In the genomic region with DNA sequence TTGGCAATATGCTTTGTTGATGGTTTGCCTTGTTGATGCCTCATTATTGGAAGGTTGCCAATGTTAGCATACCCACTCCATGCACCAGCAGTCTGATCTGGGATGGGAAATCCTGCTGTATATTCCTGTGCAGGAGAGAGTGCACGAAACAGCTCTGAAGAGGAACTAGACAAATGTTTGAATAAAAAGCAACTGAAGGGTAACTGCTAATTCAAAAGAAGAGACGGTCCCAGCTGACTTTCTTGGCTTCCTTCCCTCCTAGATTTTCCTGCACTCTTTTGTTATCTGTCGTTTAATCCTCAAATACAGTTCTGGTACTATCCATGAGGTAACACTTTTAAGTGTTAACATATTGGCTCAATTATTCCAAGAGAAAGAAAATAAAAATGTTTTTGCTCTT, we compare ENCODE assay signal across 23 cellular contexts.
A peak's percentile ranks its signal among the peaks of the same experiment; 100 is the strongest.
DNase-seq lines count a peak whose midpoint lies in the region; ATAC-seq, FAIRE-seq and TF ChIP-seq lines count a peak whose summit lies in the region.
"Had no signal": no experiment of that assay in that cellular context is flagged by ENCODE, and none has a peak within 500 bp of the region (broad histone marks: within the 10 kb centered on the region; RNA-seq: fewer than 3 reads in every experiment).

No MANE protein-coding gene starts in this region.

- no peaks in the 10 kb centered on the region for H4K20me1 ChIP-seq in GM23338 (replicated peaks; ENCODE audit: insufficient read depth)

- TF ChIP-seq CTCF in GM23338 (conservative IDR thresholded peaks at IDR 0.05; ENCODE audit: low read depth in 2 of 2) = no peak

- H3K4me2 ChIP-seq in GM23338 = peak overlapping the region; percentile 39
- H3K4me2 ChIP-seq: KMS-11 had no signal

- H3K9me3 Mint-ChIP-seq in GM23338 = no peaks in the 10 kb centered on the region
- H3K9me3 Mint-ChIP-seq in T-helper 2 cell treated with Interferon-gamma antibody and Interleukin-4, amounts not matched to agents 5 μg/mL and 100 μg/mL, for 36 hours = no peaks in the 10 kb centered on the region
- peaks cover 0 to 1% (median 0%) of the 10 kb centered on the region in 11 donors for H3K9me3 Mint-ChIP-seq in naive thymus-derived CD4-positive, alpha-beta T cell
- H3K9me3 Mint-ChIP-seq: activated naive CD4-positive, alpha-beta T cell treated with anti-CD3 and anti-CD28 coated beads, Interleukin-2, amount 50 U/mL, for 72 hours; activated T-cell treated with anti-CD3 and anti-CD28 coated beads, Interleukin-2, amount 50 U/mL, for 72 hours; nephron had no signal

- no peaks in the 10 kb centered on the region for H3K27me3 ChIP-seq in GM23338 (ENCODE audit: insufficient read depth)
- no peaks in the 10 kb centered on the region for H3K27me3 ChIP-seq in naive thymus-derived CD4-positive, alpha-beta T cell (ENCODE audit: control insufficient read depth in 2 of 2, insufficient read depth in 2 of 2, low read length in 2 of 2)
- H3K27me3 ChIP-seq: Peyer's patch had no signal

- FAIRE-seq in endometrium (lab: Jason Lieb, UNC) = peak; percentile 55
- FAIRE-seq: astrocyte, D721Med had no signal

- H3K27ac Mint-ChIP-seq in GM23338 = 0 out of 2 replicates have a peak overlapping the region, but pooled peaks have one; percentile 66
- no peak overlapping the region for H3K27ac Mint-ChIP-seq in T-helper 2 cell treated with Interferon-gamma antibody and Interleukin-4, amounts not matched to agents 5 μg/mL and 100 μg/mL, for 36 hours
- H3K27ac Mint-ChIP-seq in naive thymus-derived CD4-positive, alpha-beta T cell = no peak overlapping the region
- H3K27ac Mint-ChIP-seq: activated naive CD4-positive, alpha-beta T cell treated with anti-CD3 and anti-CD28 coated beads, Interleukin-2, amount 50 U/mL, for 72 hours; B cell had no signal

- H3K4me3 ChIP-seq in GM23338 = no peak overlapping the region
- no peak overlapping the region for H3K4me3 ChIP-seq in naive thymus-derived CD4-positive, alpha-beta T cell (ENCODE audit: low read length)
- H3K4me3 ChIP-seq: esophagus muscularis mucosa, Peyer's patch, tibial artery had no signal

- in situ Hi-C loops in ACHN (cut with HindIII; ENCODE audit: low pct_ligation_motif_present, low pct_unique_long_range_greater_than_20kb, low sequenced_read_pairs) = no loop called here

- H3K9me3 ChIP-seq in naive thymus-derived CD4-positive, alpha-beta T cell (ENCODE audit: control insufficient read depth in 2 of 3, low read length in 3 of 3) = no peaks in the 10 kb centered on the region
- H3K9me3 ChIP-seq: esophagus muscularis mucosa, Peyer's patch, tibial artery had no signal

- H3F3A ChIP-seq in GM23338 (replicated peaks; ENCODE audit: low read depth) = no peaks in the 10 kb centered on the region

- peak overlapping the region; percentile 29; the same call in 1 of the 2 replicates for H2AFZ ChIP-seq in GM23338

- CTCF ChIA-PET in naive thymus-derived CD4-positive, alpha-beta T cell (lab: Charles Lee) = no interaction called here

- intact Hi-C loops in naive thymus-derived CD4-positive, alpha-beta T cell (cut with micrococcal nuclease) = no loop called here

- ATAC-seq in GM23338 = no peak
- ATAC-seq in naive thymus-derived CD4-positive, alpha-beta T cell = no peak
- ATAC-seq: activated CD4-positive, CD25-positive, alpha-beta regulatory T cell treated with anti-CD3 and anti-CD28 coated beads, Interleukin-2, amount 50 U/mL, for 24 hours; activated naive CD4-positive, alpha-beta T cell treated with anti-CD3 and anti-CD28 coated beads, Interleukin-2, amount 50 U/mL, for 72 hours; activated T-cell treated with anti-CD3 and anti-CD28 coated beads, Interleukin-2, amount 50 U/mL, for 72 hours; left cardiac atrium had no signal

- POLR2A ChIA-PET in naive thymus-derived CD4-positive, alpha-beta T cell (lab: Charles Lee) = no interaction called here

- H3K27ac ChIP-seq in GM23338 (ENCODE audit: low read depth) = no peak overlapping the region
- H3K27ac ChIP-seq in naive thymus-derived CD4-positive, alpha-beta T cell (ENCODE audit: low read depth, low read length) = no peak overlapping the region
- H3K27ac ChIP-seq: esophagus muscularis mucosa, KMS-11, Peyer's patch, tibial artery had no signal

- DNase-seq in GM23338 (ENCODE audit: low spot score) (no peak), NCI-H1436 (lab: John Stamatoyannopoulos, UW) (peak; percentile 29), NCI-H2171 (lab: John Stamatoyannopoulos, UW) (peak; percentile 78), ACHN (no peak)
- no peak for DNase-seq in T-helper 2 cell treated with Interferon-gamma antibody and Interleukin-4, amounts not matched to agents 5 μg/mL and 100 μg/mL, for 36 hours (ENCODE audit: low spot score)
- DNase-seq in naive thymus-derived CD4-positive, alpha-beta T cell = no peak
- DNase-seq: activated CD8-positive, alpha-beta memory T cell treated with anti-CD3 and anti-CD28 coated beads for 24 hours; activated T-cell treated with anti-CD3 and anti-CD28 coated beads, Interleukin-2, amount 50 U/mL, for 72 hours; effector CD4-positive, alpha-beta T cell; left cardiac atrium; NK-92 treated with Interleukin-12 subunit alpha and Interleukin-12 subunit beta, amount 100 ng/mL, for 24 hours; Peyer's patch; stimulated activated naive CD4-positive, alpha-beta T cell; tibial artery had no signal

- H3K36me3 Mint-ChIP-seq in GM23338 (ENCODE audit: low read depth) = no peaks in the 10 kb centered on the region
- H3K36me3 Mint-ChIP-seq in T-helper 2 cell treated with Interferon-gamma antibody and Interleukin-4, amounts not matched to agents 5 μg/mL and 100 μg/mL, for 36 hours (ENCODE audit: low read depth) = no peaks in the 10 kb centered on the region
- H3K36me3 Mint-ChIP-seq in naive thymus-derived CD4-positive, alpha-beta T cell = no peaks in the 10 kb centered on the region
- H3K36me3 Mint-ChIP-seq: activated naive CD4-positive, alpha-beta T cell treated with anti-CD3 and anti-CD28 coated beads, Interleukin-2, amount 50 U/mL, for 72 hours had no signal

- H3K4me1 Mint-ChIP-seq in GM23338 = peaks cover 43% of the 10 kb centered on the region
- no peaks in the 10 kb centered on the region for H3K4me1 Mint-ChIP-seq in T-helper 2 cell treated with Interferon-gamma antibody and Interleukin-4, amounts not matched to agents 5 μg/mL and 100 μg/mL, for 36 hours (ENCODE audit: low read depth)
- H3K4me1 Mint-ChIP-seq in naive thymus-derived CD4-positive, alpha-beta T cell = no peaks in the 10 kb centered on the region
- H3K4me1 Mint-ChIP-seq: B cell had no signal

- H3K79me2 ChIP-seq in GM23338 (replicated peaks; ENCODE audit: insufficient read depth) = no peaks in the 10 kb centered on the region

- peaks cover 6% of the 10 kb centered on the region for H3K27me3 Mint-ChIP-seq in GM23338 (ENCODE audit: insufficient read depth, low read depth, poor library complexity)
- H3K27me3 Mint-ChIP-seq in T-helper 2 cell treated with Interferon-gamma antibody and Interleukin-4, amounts not matched to agents 5 μg/mL and 100 μg/mL, for 36 hours (ENCODE audit: low read depth) = no peaks in the 10 kb centered on the region
- H3K27me3 Mint-ChIP-seq in naive thymus-derived CD4-positive, alpha-beta T cell = peaks cover 0 to 17% (median 0%) of the 10 kb centered on the region in 5 donors
- H3K27me3 Mint-ChIP-seq: B cell had no signal

- H3K4me1 ChIP-seq in GM23338 (ENCODE audit: insufficient read depth) = peaks cover 43% of the 10 kb centered on the region
- no peaks in the 10 kb centered on the region for H3K4me1 ChIP-seq in naive thymus-derived CD4-positive, alpha-beta T cell (ENCODE audit: control insufficient read depth in 2 of 2, insufficient read depth in 2 of 2, low read length in 2 of 2)
- H3K4me1 ChIP-seq: esophagus muscularis mucosa, Peyer's patch, tibial artery had no signal

- H3K36me3 ChIP-seq in GM23338 (ENCODE audit: insufficient read depth) = no peaks in the 10 kb centered on the region
- no peaks in the 10 kb centered on the region for H3K36me3 ChIP-seq in naive thymus-derived CD4-positive, alpha-beta T cell (ENCODE audit: control insufficient read depth in 2 of 3, insufficient read depth in 3 of 3, low read length in 3 of 3)
- H3K36me3 ChIP-seq: esophagus muscularis mucosa, Peyer's patch, tibial artery had no signal

- H3K9me2 ChIP-seq in GM23338 (ENCODE audit: insufficient read depth) = no peaks in the 10 kb centered on the region

- H3K4me3 Mint-ChIP-seq in GM23338 = no peak overlapping the region
- no peak overlapping the region for H3K4me3 Mint-ChIP-seq in T-helper 2 cell treated with Interferon-gamma antibody and Interleukin-4, amounts not matched to agents 5 μg/mL and 100 μg/mL, for 36 hours
- no peak overlapping the region for H3K4me3 Mint-ChIP-seq in naive thymus-derived CD4-positive, alpha-beta T cell
- H3K4me3 Mint-ChIP-seq: activated T-cell treated with anti-CD3 and anti-CD28 coated beads, Interleukin-2, amount 50 U/mL, for 72 hours; B cell; nephron had no signal

Comparison
In these comparisons a context has a peak if more than half of its experiments do, and no peak if none do; other contexts are left out.
1. DNase-seq: peak in NCI-H1436 (single experiment) and NCI-H2171 (single experiment); none in GM23338 (single experiment), ACHN (single experiment), T-helper 2 cell treated with Interferon-gamma antibody and Interleukin-4, amounts not matched to agents 5 μg/mL and 100 μg/mL, for 36 hours (single experiment) and naive thymus-derived CD4-positive, alpha-beta T cell (0 of 9).